28 cellular contexts compared by ENCODE assay signal in genomic region chr10:85778074-85778473, GRCh38.
"Had no signal": no experiment of that assay in that cellular context is flagged by ENCODE, and none has a peak within 500 bp of the region (broad histone marks: within the 10 kb centered on the region; RNA-seq: fewer than 3 reads in every experiment).

No MANE protein-coding gene starts in this region.

- H3K4me3 Mint-ChIP-seq: naive thymus-derived CD4-positive, alpha-beta T cell; natural killer cell; nephron; neural progenitor cell; stimulated activated memory B cell treated with anti-CD40 and anti-IgM and Interleukin-4, amounts not matched to agents 10 μg/mL and 1 μg/mL and 100 μg/mL, for 72 hours; stimulated activated naive CD8-positive, alpha-beta T cell treated with anti-CD3 and anti-CD28 coated beads, Interleukin-15, amount 100 ng/mL, for 72 hours; type B pancreatic cell had no signal

- DNase-seq: naive thymus-derived CD4-positive, alpha-beta T cell; natural killer cell; nucleus accumbens; pancreas; psoas muscle; right cardiac atrium; right lobe of liver; sigmoid colon; small intestine; stimulated activated CD4-positive, alpha-beta T cell treated with anti-CD3 and anti-CD28 coated beads, Interleukin-15, amount 100 ng/mL, for 24 hours; stimulated activated CD4-positive, alpha-beta T cell treated with anti-CD3 and anti-CD28 coated beads, Interleukin-2, amount 100 ng/mL, for 24 hours; stimulated activated CD4-positive, alpha-beta T cell treated with anti-CD3 and anti-CD28 coated beads, Interleukin-2, amount 100 ng/mL, for 48 hours; stimulated activated CD4-positive, alpha-beta T cell treated with anti-CD3 and anti-CD28 coated beads, Interleukin-4, amount 100 ng/mL, for 24 hours; stimulated activated naive CD4-positive, alpha-beta T cell; stimulated activated naive CD8-positive, alpha-beta T cell treated with anti-CD3 and anti-CD28 coated beads, Interleukin-15, amount 100 ng/mL, for 72 hours; stimulated activated naive CD8-positive, alpha-beta T cell treated with anti-CD3 and anti-CD28 coated beads, Interleukin-15, Interleukin-2, amounts not matched to agents 100 U/mL and 50 U/mL, for 24 hours; substantia nigra; testis; tibial artery; transverse colon; upper lobe of right lung; uterus had no signal

- H3K36me3 ChIP-seq: neural progenitor cell, neutrophil, pancreas, right lobe of liver, sigmoid colon, suprapubic skin, tibial artery, transverse colon, upper lobe of right lung, uterus had no signal

- ATAC-seq: naive thymus-derived CD4-positive, alpha-beta T cell; natural killer cell; pancreas; psoas muscle; right cardiac atrium; right lobe of liver; stimulated activated memory B cell treated with anti-CD40 and anti-IgM and Interleukin-4, amounts not matched to agents 10 μg/mL and 1 μg/mL and 100 μg/mL, for 72 hours; stimulated activated naive CD8-positive, alpha-beta T cell treated with anti-CD3 and anti-CD28 coated beads, Interleukin-15, amount 100 ng/mL, for 72 hours; stimulated activated naive CD8-positive, alpha-beta T cell treated with anti-CD3 and anti-CD28 coated beads, Interleukin-15, Interleukin-2, amounts not matched to agents 100 U/mL and 50 U/mL, for 24 hours; upper lobe of right lung had no signal

- H3K27me3 ChIP-seq: neural progenitor cell, neutrophil, pancreas, right lobe of liver, sigmoid colon, suprapubic skin, testis, tibial artery, transverse colon, upper lobe of right lung, uterus had no signal

- H3K27ac Mint-ChIP-seq: naive thymus-derived CD4-positive, alpha-beta T cell; natural killer cell; neural progenitor cell; stimulated activated memory B cell treated with anti-CD40 and anti-IgM and Interleukin-4, amounts not matched to agents 10 μg/mL and 1 μg/mL and 100 μg/mL, for 72 hours; stimulated activated naive CD8-positive, alpha-beta T cell treated with anti-CD3 and anti-CD28 coated beads, Interleukin-15, amount 100 ng/mL, for 72 hours; type B pancreatic cell had no signal

- H3K4me1 Mint-ChIP-seq: naive thymus-derived CD4-positive, alpha-beta T cell; natural killer cell; neural progenitor cell; stimulated activated memory B cell treated with anti-CD40 and anti-IgM and Interleukin-4, amounts not matched to agents 10 μg/mL and 1 μg/mL and 100 μg/mL, for 72 hours; stimulated activated naive CD8-positive, alpha-beta T cell treated with anti-CD3 and anti-CD28 coated beads, Interleukin-15, amount 100 ng/mL, for 72 hours had no signal

- H3K36me3 Mint-ChIP-seq: naive thymus-derived CD4-positive, alpha-beta T cell; natural killer cell; neural progenitor cell; stimulated activated memory B cell treated with anti-CD40 and anti-IgM and Interleukin-4, amounts not matched to agents 10 μg/mL and 1 μg/mL and 100 μg/mL, for 72 hours; type B pancreatic cell had no signal

- H3K4me1 ChIP-seq: neural progenitor cell, pancreas, psoas muscle, right lobe of liver, sigmoid colon, suprapubic skin, testis, tibial artery, transverse colon, upper lobe of right lung, uterus had no signal

- H3K4me3 ChIP-seq: neural progenitor cell, pancreas, psoas muscle, right lobe of liver, sigmoid colon, suprapubic skin, testis, tibial artery, transverse colon, upper lobe of right lung, uterus had no signal

- H3K9me3 Mint-ChIP-seq: stimulated activated naive CD8-positive, alpha-beta T cell treated with anti-CD3 and anti-CD28 coated beads, Interleukin-15, amount 100 ng/mL, for 72 hours; type B pancreatic cell had no signal

- H3K9me3 ChIP-seq: neutrophil, pancreas, psoas muscle, right lobe of liver, sigmoid colon, suprapubic skin, testis, tibial artery, transverse colon, upper lobe of right lung, uterus had no signal

- H3K27ac ChIP-seq: neural progenitor cell, neutrophil, pancreas, psoas muscle, right lobe of liver, sigmoid colon, suprapubic skin, testis, tibial artery, transverse colon, upper lobe of right lung, uterus had no signal

- H3K27me3 Mint-ChIP-seq: stimulated activated memory B cell treated with anti-CD40 and anti-IgM and Interleukin-4, amounts not matched to agents 10 μg/mL and 1 μg/mL and 100 μg/mL, for 72 hours; stimulated activated naive CD8-positive, alpha-beta T cell treated with anti-CD3 and anti-CD28 coated beads, Interleukin-15, amount 100 ng/mL, for 72 hours had no signal
